22 cellular contexts compared by ENCODE assay signal in the genomic region with DNA sequence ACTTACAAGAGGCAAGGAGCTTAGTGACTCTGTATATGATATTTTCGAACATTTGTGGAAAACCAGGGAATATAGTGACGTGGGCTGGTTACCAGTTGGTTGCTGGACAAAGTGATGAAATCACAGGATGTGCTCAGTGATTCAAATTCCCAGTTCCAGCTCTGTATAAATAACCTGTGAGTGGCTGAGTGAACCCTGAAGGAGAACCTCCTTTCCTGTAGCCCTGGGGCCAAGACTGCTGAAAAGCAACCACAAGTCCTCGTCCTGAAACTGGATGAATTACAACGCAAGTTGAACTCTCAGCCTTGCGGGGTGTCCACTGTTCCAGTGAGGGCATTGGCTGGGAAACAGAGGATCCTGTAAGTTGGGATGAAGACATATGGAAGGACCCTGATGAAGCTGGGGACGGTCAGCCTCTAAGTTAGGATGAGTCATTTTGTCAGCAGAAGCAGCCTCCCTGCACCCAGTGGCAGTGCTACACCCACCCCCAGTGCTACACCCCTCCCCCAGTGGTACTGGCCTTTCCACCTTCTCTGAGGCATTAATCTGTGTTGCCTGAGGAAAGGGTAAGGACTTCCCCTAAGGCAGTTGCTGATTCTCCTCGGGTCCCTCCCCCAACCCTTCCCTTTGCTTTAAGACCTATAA. TPM values are rescaled to one million over a fixed set of nuclear protein-coding genes. Genes with fewer than 3 reads are reported as not detected.
DNase-seq lines count a peak whose midpoint lies in the region; ATAC-seq and TF ChIP-seq lines count a peak whose summit lies in the region.
"Had no signal": no experiment of that assay in that cellular context is flagged by ENCODE, and none has a peak within 500 bp of the region (broad histone marks: within the 10 kb centered on the region; RNA-seq: fewer than 3 reads in every experiment).

No MANE protein-coding gene starts in this region.

- ATAC-seq in GM19324 (IDR thresholded peaks at IDR 0.05; ENCODE audit: low FRiP score, unreplicated experiment): no peak
- ATAC-seq: gastroesophageal sphincter, left ventricle myocardium superior, natural killer cell had no signal

- no peak for TF ChIP-seq CTCF in choroid plexus epithelial cell (conservative IDR thresholded peaks at IDR 0.05; ENCODE audit: low read depth, low read length)

- DNase-seq in EL (peak; percentile 62), M059J (ENCODE audit: low read depth) (peak; percentile 45), choroid plexus epithelial cell (ENCODE audit: low read depth) (peak; percentile 68), non-pigmented ciliary epithelial cell (ENCODE audit: low read depth) (peak; percentile 10), NK-92 (lab: John Stamatoyannopoulos, UW; ENCODE audit: unreplicated experiment) (no peak), NCI-H187 treated with DMSO at 0.1 percent for 48 hours (lab: John Stamatoyannopoulos, UW) (no peak)
- DNase-seq: activated B cell treated with CpG ODN at 0.5 μM for 24 hours; activated CD4-positive, alpha-beta T cell treated with anti-CD3 and anti-CD28 coated beads, Interleukin-2, amount 50 U/mL, for 4 hours; activated effector memory CD4-positive, alpha-beta T cell treated with anti-CD3 and anti-CD28 coated beads, Interleukin-2, amount 50 U/mL, for 16 hours; activated naive CD8-positive, alpha-beta T cell treated with anti-CD3 and anti-CD28 coated beads, Interleukin-2, amount 10 ng/mL, durations not matched to agents 7 days and 5 days; DMS 273 treated with DMSO at 0.1 percent for 48 hours; effector CD4-positive, alpha-beta T cell; islet precursor cell; left ventricle myocardium superior; natural killer cell; NCI-H1694 treated with DMSO at 0.1 percent for 48 hours; ovary; stimulated activated CD4-positive, alpha-beta T cell treated with anti-CD3 and anti-CD28 coated beads, Interleukin-4, amount 100 ng/mL, for 1 hour; stimulated activated naive CD4-positive, alpha-beta T cell had no signal

- no peak overlapping the region for H3K4me3 ChIP-seq in choroid plexus epithelial cell (ENCODE audit: low read depth, low read length)
- H3K4me3 ChIP-seq: gastroesophageal sphincter, ovary had no signal

RNA-seq across cellular contexts. Expression of a gene that starts 22.0 kb away (rescaled TPM):
- total RNA-seq in M059J (2014; rRNA removed; shearing (Covaris generic)): 144 and 209 TPM in 2 replicates

RNA-seq across cellular contexts. Expression of a gene that starts 45.4 kb away (rescaled TPM):
- 20.8 and 34.9 TPM in 2 replicates for total RNA-seq in M059J (2014; rRNA removed; shearing (Covaris generic))

RNA-seq across cellular contexts. Expression of a gene that starts 53.3 kb away (rescaled TPM):
- total RNA-seq in M059J (2014; rRNA removed; shearing (Covaris generic)): 0.07 TPM in 1 of 2 replicates, not detected in the other
- total RNA-seq: epithelial cell of proximal tubule had no signal

RNA-seq across cellular contexts. Expression of a gene that starts 53.4 kb away (rescaled TPM):
- not detected in 2 replicates for total RNA-seq in M059J (2014; rRNA removed; shearing (Covaris generic))
- total RNA-seq: epithelial cell of proximal tubule had no signal

Comparison
In these comparisons a context has a peak if more than half of its experiments do, and no peak if none do; other contexts are left out.
1. DNase-seq: peak in EL (single experiment), M059J (single experiment), choroid plexus epithelial cell (single experiment) and non-pigmented ciliary epithelial cell (single experiment); none in NK-92 (single experiment) and NCI-H187 treated with DMSO at 0.1 percent for 48 hours (single experiment).